In genomic region chr15:98737721-98738120, GRCh38 we compare ENCODE assay signal across 19 cellular contexts.
DNase-seq lines count a peak whose midpoint lies in the region; ATAC-seq and TF ChIP-seq lines count a peak whose summit lies in the region.
"Had no signal": no experiment of that assay in that cellular context is flagged by ENCODE, and none has a peak within 500 bp of the region (broad histone marks: within the 10 kb centered on the region; RNA-seq: fewer than 3 reads in every experiment).

No MANE protein-coding gene starts in this region.

- no peak for TF ChIP-seq CTCF in Panc1 (IDR thresholded peaks at IDR 0.05)
- TF ChIP-seq CTCF in neural progenitor cell (IDR thresholded peaks at IDR 0.05), result no peak

- H3K27me3 ChIP-seq in Panc1 (ENCODE audit: control insufficient read depth, insufficient read depth, low read length) (no peaks in the 10 kb centered on the region), neural progenitor cell (no peaks in the 10 kb centered on the region)

- H3K4me2 ChIP-seq in neural progenitor cell, result no peak overlapping the region

- H3K36me3 ChIP-seq in Panc1 (ENCODE audit: control insufficient read depth, insufficient read depth, low read length) (no peaks in the 10 kb centered on the region), neural progenitor cell (no peaks in the 10 kb centered on the region)

- peaks cover 73% of the 10 kb centered on the region for H3K4me1 Mint-ChIP-seq in activated naive CD8-positive, alpha-beta T cell (ENCODE audit: low read depth)
- H3K4me1 Mint-ChIP-seq in activated naive CD8-positive, alpha-beta T cell treated with anti-CD3 and anti-CD28 coated beads for 36 hours, result peaks cover 56% of the 10 kb centered on the region
- H3K4me1 Mint-ChIP-seq in neural progenitor cell, result peaks cover 5% of the 10 kb centered on the region

- H3K27ac Mint-ChIP-seq in activated naive CD8-positive, alpha-beta T cell, result no peak overlapping the region
- no peak overlapping the region for H3K27ac Mint-ChIP-seq in activated naive CD8-positive, alpha-beta T cell treated with anti-CD3 and anti-CD28 coated beads for 36 hours
- H3K27ac Mint-ChIP-seq in neural progenitor cell, result peak overlapping the region; percentile 74
- H3K27ac Mint-ChIP-seq: HFFc6 had no signal

- H3K4me3 ChIP-seq in Panc1 (ENCODE audit: low read depth in 2 of 2, low read length in 2 of 2) (no peak overlapping the region), neural progenitor cell (no peak overlapping the region)

- peak overlapping the region; percentile 10 for H3K4me3 Mint-ChIP-seq in activated naive CD8-positive, alpha-beta T cell
- H3K4me3 Mint-ChIP-seq in activated naive CD8-positive, alpha-beta T cell treated with anti-CD3 and anti-CD28 coated beads for 36 hours, result no peak overlapping the region
- no peak overlapping the region for H3K4me3 Mint-ChIP-seq in neural progenitor cell
- H3K4me3 Mint-ChIP-seq: HFFc6 had no signal

- POLR2A ChIA-PET in Panc1 (lab: Charles Lee), result no interaction called here

- BruUV-seq in Panc1 (replicated peaks; lab: Mats Ljungman, UMichigan), result no TSS peak

- intact Hi-C loops in Panc1 (cut with micrococcal nuclease; ENCODE audit: unreplicated experiment), result no loop called here

- peaks cover 100% of the 10 kb centered on the region for H4K20me1 ChIP-seq in neural progenitor cell (ENCODE audit: low read depth)

- H3F3A ChIP-seq in neural progenitor cell (ENCODE audit: low read depth), result no peaks in the 10 kb centered on the region

- CTCF ChIA-PET in Panc1 (lab: Charles Lee), result no interaction called here

- H3K27ac ChIP-seq in Panc1 (ENCODE audit: low read length), result no peak overlapping the region
- no peak overlapping the region for H3K27ac ChIP-seq in neural progenitor cell

- no peaks in the 10 kb centered on the region for H3K9me3 ChIP-seq in Panc1 (ENCODE audit: control insufficient read depth, insufficient read depth, low read depth, low read length)
- no peaks in the 10 kb centered on the region for H3K9me3 ChIP-seq in neural progenitor cell (ENCODE audit: low read depth)

- peaks cover 100% of the 10 kb centered on the region for H3K79me2 ChIP-seq in neural progenitor cell (ENCODE audit: low read depth)

- H3K4me1 ChIP-seq in Panc1 (ENCODE audit: control insufficient read depth, insufficient read depth, low read length), result peaks cover 29% of the 10 kb centered on the region
- peaks cover 24% of the 10 kb centered on the region for H3K4me1 ChIP-seq in neural progenitor cell

- DNase-seq in activated naive CD8-positive, alpha-beta T cell treated with anti-CD3 and anti-CD28 coated beads for 36 hours, result no peak
- DNase-seq in Panc1 (ENCODE audit: low read depth, low spot score), result no peak
- DNase-seq in islet precursor cell, result peak; percentile 65
- no peak for DNase-seq in neural progenitor cell (ENCODE audit: low spot score)
- no peak for DNase-seq in retina
- DNase-seq in MV-4-11 (lab: John Stamatoyannopoulos, UW), result no peak
- no peak for DNase-seq in NCI-H1436 treated with DMSO at 0.1 percent for 48 hours (lab: John Stamatoyannopoulos, UW)
- DNase-seq: 8988T, Caco-2, H7, HFFc6, IMR-90, NCI-H1048, NCI-H146, NCI-H2081 treated with DMSO at 0.1 percent for 48 hours, NCI-H748 treated with DMSO at 0.1 percent for 48 hours, OCI-M1, RPMI8226 had no signal

- no peaks in the 10 kb centered on the region for H3K27me3 Mint-ChIP-seq in activated naive CD8-positive, alpha-beta T cell
- H3K27me3 Mint-ChIP-seq in activated naive CD8-positive, alpha-beta T cell treated with anti-CD3 and anti-CD28 coated beads for 36 hours, result no peaks in the 10 kb centered on the region
- no peaks in the 10 kb centered on the region for H3K27me3 Mint-ChIP-seq in neural progenitor cell (ENCODE audit: insufficient read depth, low read depth)

- no peaks in the 10 kb centered on the region for H3K9me3 Mint-ChIP-seq in activated naive CD8-positive, alpha-beta T cell (ENCODE audit: low read depth)
- no peaks in the 10 kb centered on the region for H3K9me3 Mint-ChIP-seq in activated naive CD8-positive, alpha-beta T cell treated with anti-CD3 and anti-CD28 coated beads for 36 hours
- peaks cover 11% of the 10 kb centered on the region for H3K9me3 Mint-ChIP-seq in neural progenitor cell
- H3K9me3 Mint-ChIP-seq: HFFc6 had no signal

- in situ Hi-C loops in Panc1 (cut with HindIII; ENCODE audit: low pct_unique_long_range_greater_than_20kb, low sequenced_read_pairs), result no loop called here

- peaks cover 4% of the 10 kb centered on the region for H3K36me3 Mint-ChIP-seq in activated naive CD8-positive, alpha-beta T cell
- H3K36me3 Mint-ChIP-seq in activated naive CD8-positive, alpha-beta T cell treated with anti-CD3 and anti-CD28 coated beads for 36 hours, result no peaks in the 10 kb centered on the region
- H3K36me3 Mint-ChIP-seq in neural progenitor cell, result peaks cover 11% of the 10 kb centered on the region

- no peak overlapping the region for H3K9ac ChIP-seq in neural progenitor cell

- ATAC-seq in Panc1, result 0 out of 2 replicates have a peak, but pooled peaks have one; percentile 28

- H2AFZ ChIP-seq in neural progenitor cell (replicated peaks), result no peak overlapping the region
